In genomic region chr19:11252665-11253355, GRCh38 we compare ENCODE assay signal across 28 cellular contexts. TPM values are rescaled to one million over a fixed set of nuclear protein-coding genes. Genes with fewer than 3 reads are reported as not detected.
DNase-seq lines count a peak whose midpoint lies in the region; ATAC-seq, FAIRE-seq and TF ChIP-seq lines count a peak whose summit lies in the region.
"Had no signal": no experiment of that assay in that cellular context is flagged by ENCODE, and none has a peak within 500 bp of the region (broad histone marks: within the 10 kb centered on the region; RNA-seq: fewer than 3 reads in every experiment).

No MANE protein-coding gene starts in this region.

- intact Hi-C loops in endothelial cell of umbilical vein (cut with micrococcal nuclease): loop anchor here (1.0 kb wide), 2 partner anchors 10 to 11 kb away; no protein-coding TSS in a partner anchor

- H3K36me3 Mint-ChIP-seq in GM23338 (ENCODE audit: low read depth): peaks cover 28% of the 10 kb centered on the region
- H3K36me3 Mint-ChIP-seq: activated naive CD4-positive, alpha-beta T cell treated with anti-CD3 and anti-CD28 coated beads, Interleukin-2, amount 50 U/mL, for 72 hours; T-cell had no signal

- FAIRE-seq in endothelial cell of umbilical vein (lab: Jason Lieb, UNC): peak; percentile 90
- FAIRE-seq: frontal cortex had no signal

- H3K27ac Mint-ChIP-seq in GM23338: no peak overlapping the region
- H3K27ac Mint-ChIP-seq: activated T-cell treated with anti-CD3 and anti-CD28 coated beads, Interleukin-2, amount 50 U/mL, for 72 hours; nephron progenitor cell; T-cell had no signal

- 88% methylated on average over 13 of the region's 19 CpGs for WGBS in mesenchymal stem cell

- H3F3A ChIP-seq in GM23338 (replicated peaks; ENCODE audit: low read depth): 0 out of 2 replicates have a peak, but pooled peaks cover under 1% of the 10 kb centered on the region

- peaks cover 6% of the 10 kb centered on the region for H3K79me1 ChIP-seq in mesenchymal stem cell (replicated peaks; ENCODE audit: low read length, poor library complexity, severe bottlenecking)

- peaks cover 7% of the 10 kb centered on the region for H3K27me3 Mint-ChIP-seq in GM23338 (ENCODE audit: insufficient read depth, low read depth, poor library complexity)
- H3K27me3 Mint-ChIP-seq: T-cell had no signal

- no peaks in the 10 kb centered on the region for H3K4me1 ChIP-seq in GM23338 (ENCODE audit: insufficient read depth)
- peaks cover 32% of the 10 kb centered on the region for H3K4me1 ChIP-seq in endothelial cell of umbilical vein (ENCODE audit: control insufficient read depth, extremely low read depth, insufficient read depth, low read length)
- H3K4me1 ChIP-seq in mesenchymal stem cell (ENCODE audit: control insufficient read depth, insufficient read depth, low read depth, low read length): peaks cover 4% of the 10 kb centered on the region
- H3K4me1 ChIP-seq in skeletal muscle tissue (ENCODE audit: control insufficient read depth in 3 of 3, insufficient read depth in 3 of 3, low read length in 3 of 3): peaks cover 7 to 28% (median 18%) of the 10 kb centered on the region in 3 donors
- H3K4me1 ChIP-seq: ascending aorta had no signal

- H3K27ac ChIP-seq in GM23338 (ENCODE audit: low read depth) (no peak overlapping the region), endothelial cell of umbilical vein (ENCODE audit: insufficient read depth, low read depth, low read length) (peak overlapping the region; percentile 38), mesenchymal stem cell (ENCODE audit: low read length, poor library complexity, severe bottlenecking) (no peak overlapping the region), skeletal muscle tissue (ENCODE audit: low read depth, low read length) (peak overlapping the region; percentile 36)
- H3K27ac ChIP-seq: ascending aorta; BLaER1 treated with 17β-estradiol and CSF1 and Interleukin-3, amounts not matched to agents 10 nM and 100 nM; HL-60; SJCRH30 had no signal

- DNase-seq in GM23338 (ENCODE audit: low spot score) (peak; percentile 17), endothelial cell of umbilical vein (ENCODE audit: low read depth, low spot score) (no peak), mesenchymal stem cell (no peak), T-helper 2 cell (no peak), AG20443 (ENCODE audit: low spot score) (no peak)
- DNase-seq in stimulated activated CD4-positive, alpha-beta T cell treated with anti-CD3 and anti-CD28 coated beads, Interleukin-15, amount 100 ng/mL, for 24 hours: no peak
- no peak for DNase-seq in activated CD4-positive, alpha-beta T cell treated with anti-CD3 and anti-CD28 coated beads, Interleukin-2, amount 50 U/mL, for 4 hours
- DNase-seq: ACHN; activated T-cell treated with anti-CD3 and anti-CD28 coated beads, Interleukin-2, amount 50 U/mL, for 72 hours; EL; GOT3; NCI-H1417; NCI-H2107; nephron progenitor cell; SJCRH30; T-cell had no signal

- no peak overlapping the region for H2BK5ac ChIP-seq in mesenchymal stem cell (ENCODE audit: low read depth, low read length, poor library complexity, severe bottlenecking)

- H3K9me1 ChIP-seq in endothelial cell of umbilical vein (replicated peaks; ENCODE audit: control insufficient read depth, extremely low read depth, insufficient read depth, low read length): no peaks in the 10 kb centered on the region

- H3K4me1 Mint-ChIP-seq in GM23338: no peaks in the 10 kb centered on the region
- H3K4me1 Mint-ChIP-seq: T-cell had no signal

- H3K4ac ChIP-seq in mesenchymal stem cell (ENCODE audit: low read depth in 1 of 2, low read length in 2 of 2): no peak overlapping the region

- no peak overlapping the region for H3K4me3 Mint-ChIP-seq in GM23338
- H3K4me3 Mint-ChIP-seq: activated T-cell treated with anti-CD3 and anti-CD28 coated beads, Interleukin-2, amount 50 U/mL, for 72 hours; nephron progenitor cell; T-cell had no signal

- no peaks in the 10 kb centered on the region for H3K9me3 Mint-ChIP-seq in GM23338
- H3K9me3 Mint-ChIP-seq: activated naive CD4-positive, alpha-beta T cell treated with anti-CD3 and anti-CD28 coated beads, Interleukin-2, amount 50 U/mL, for 72 hours; activated T-cell treated with anti-CD3 and anti-CD28 coated beads, Interleukin-2, amount 50 U/mL, for 72 hours; nephron progenitor cell; T-cell had no signal

- H2BK120ac ChIP-seq in mesenchymal stem cell (ENCODE audit: low read depth, low read length): no peak overlapping the region

- H3K9me3 ChIP-seq in endothelial cell of umbilical vein (replicated peaks; ENCODE audit: control insufficient read depth, insufficient read depth, low read length) (no peaks in the 10 kb centered on the region), mesenchymal stem cell (ENCODE audit: control insufficient read depth, low read length) (no peaks in the 10 kb centered on the region), skeletal muscle tissue (ENCODE audit: control insufficient read depth in 3 of 3, low read length in 3 of 3) (no peaks in the 10 kb centered on the region)
- H3K9me3 ChIP-seq: ascending aorta; BLaER1 treated with 17β-estradiol and CSF1 and Interleukin-3, amounts not matched to agents 10 nM and 100 nM; SJCRH30 had no signal

- peaks cover 3% of the 10 kb centered on the region; the same call in 1 of the 2 replicates for H3K79me2 ChIP-seq in GM23338 (replicated peaks; ENCODE audit: insufficient read depth)
- H3K79me2 ChIP-seq in endothelial cell of umbilical vein (ENCODE audit: control insufficient read depth, insufficient read depth, low read length): peaks cover 28% of the 10 kb centered on the region

- dilution Hi-C loops in endothelial cell of umbilical vein (cut with MboI; ENCODE audit: extremely low pct_ligation_motif_present, low sequenced_read_pairs): no loop called here

- H3K9me2 ChIP-seq in GM23338 (ENCODE audit: insufficient read depth): no peaks in the 10 kb centered on the region

- H3K36me3 ChIP-seq in GM23338 (ENCODE audit: insufficient read depth) (peaks cover 6% of the 10 kb centered on the region; the same call in 1 of the 2 replicates), endothelial cell of umbilical vein (ENCODE audit: control insufficient read depth in 2 of 2, extremely low read depth in 1 of 2, insufficient read depth in 2 of 2, low read length in 2 of 2) (peaks cover 12 to 26% of the 10 kb centered on the region in 2 experiments), mesenchymal stem cell (ENCODE audit: control insufficient read depth in 1 of 2, insufficient read depth in 2 of 2, low read depth in 1 of 2, low read length in 2 of 2) (peaks cover 29 to 38% of the 10 kb centered on the region in 2 experiments), skeletal muscle tissue (ENCODE audit: control insufficient read depth in 3 of 3, insufficient read depth in 3 of 3, low read length in 3 of 3) (peaks cover 3 to 9% (median 5%) of the 10 kb centered on the region in 3 donors)
- H3K36me3 ChIP-seq: BLaER1 treated with 17β-estradiol and CSF1 and Interleukin-3, amounts not matched to agents 10 nM and 100 nM had no signal

- no peak overlapping the region for H3K4me3 ChIP-seq in GM23338
- no peak overlapping the region for H3K4me3 ChIP-seq in endothelial cell of umbilical vein (replicated peaks in 1 of 3; ENCODE audit: insufficient read depth in 1 of 3, low read depth in 1 of 3, low read length in 3 of 3)
- H3K4me3 ChIP-seq in mesenchymal stem cell (ENCODE audit: insufficient read depth in 1 of 2, low read depth in 1 of 2, low read length in 2 of 2): no peak overlapping the region
- no peak overlapping the region for H3K4me3 ChIP-seq in skeletal muscle tissue (ENCODE audit: low read length in 3 of 3)
- H3K4me3 ChIP-seq: ascending aorta; BLaER1 treated with 17β-estradiol and CSF1 and Interleukin-3, amounts not matched to agents 10 nM and 100 nM; SJCRH30 had no signal

- CTCF ChIA-PET in endothelial cell of umbilical vein (lab: Charles Lee): interaction anchor here (0.8 to 1.8 kb wide), 4 partner anchors 9 to 230 kb away, joined by 3 to 7 read pairs (median 4); no protein-coding TSS in a partner anchor

- no peaks in the 10 kb centered on the region for H3K27me3 ChIP-seq in GM23338 (ENCODE audit: insufficient read depth)
- no peaks in the 10 kb centered on the region for H3K27me3 ChIP-seq in endothelial cell of umbilical vein (ENCODE audit: control insufficient read depth in 2 of 2, insufficient read depth in 2 of 2, low read length in 2 of 2)
- no peaks in the 10 kb centered on the region for H3K27me3 ChIP-seq in mesenchymal stem cell (ENCODE audit: control insufficient read depth in 1 of 2, insufficient read depth in 1 of 2, low read length in 2 of 2)
- H3K27me3 ChIP-seq in skeletal muscle tissue (ENCODE audit: control insufficient read depth in 3 of 3, insufficient read depth in 3 of 3, low read length in 3 of 3): peaks cover 0 to 3% (median 0%) of the 10 kb centered on the region in 3 donors
- H3K27me3 ChIP-seq: ascending aorta, SJCRH30 had no signal

- H2BK15ac ChIP-seq in mesenchymal stem cell (ENCODE audit: low read depth, poor library complexity, severe bottlenecking): peak overlapping the region; percentile 19

- TF ChIP-seq CTCF in GM23338 (conservative IDR thresholded peaks at IDR 0.05; ENCODE audit: low read depth in 2 of 2) (no peak), endothelial cell of umbilical vein (IDR thresholded peaks at IDR 0.05; ENCODE audit: extremely low read depth in 1 of 2, insufficient read depth in 1 of 2, low read depth in 1 of 2, low read length in 2 of 2) (no peak)

- no peak overlapping the region for H3K4me2 ChIP-seq in GM23338
- H3K4me2 ChIP-seq in endothelial cell of umbilical vein (ENCODE audit: insufficient read depth, low read length): no peak overlapping the region
- no peak overlapping the region for H3K4me2 ChIP-seq in mesenchymal stem cell (ENCODE audit: low read length, poor library complexity, severe bottlenecking)
- H3K4me2 ChIP-seq: BLaER1 treated with 17β-estradiol and CSF1 and Interleukin-3, amounts not matched to agents 10 nM and 100 nM had no signal

- no peak overlapping the region for H4K8ac ChIP-seq in mesenchymal stem cell (ENCODE audit: low read length)

- no peak overlapping the region for H3K18ac ChIP-seq in mesenchymal stem cell (ENCODE audit: low read depth in 1 of 2, low read length in 2 of 2)

- no peak overlapping the region for H3K23ac ChIP-seq in mesenchymal stem cell (ENCODE audit: low read length in 2 of 2)

- no peak overlapping the region for H4K91ac ChIP-seq in mesenchymal stem cell (ENCODE audit: low read length)

- H2AK5ac ChIP-seq in mesenchymal stem cell (ENCODE audit: low read length, severe bottlenecking): no peak overlapping the region

- no peaks in the 10 kb centered on the region; the same call in none of the 2 replicates for H4K20me1 ChIP-seq in GM23338 (replicated peaks; ENCODE audit: insufficient read depth)
- no peaks in the 10 kb centered on the region for H4K20me1 ChIP-seq in endothelial cell of umbilical vein (replicated peaks; ENCODE audit: control insufficient read depth, extremely low read depth, insufficient read depth, low read length)

- TSS peak; percentile 18 for BruUV-seq in endothelial cell of umbilical vein (replicated peaks; lab: Mats Ljungman, UMichigan)

- no peak overlapping the region for H3K14ac ChIP-seq in mesenchymal stem cell (ENCODE audit: low read length in 2 of 2)

- H2BK12ac ChIP-seq in mesenchymal stem cell (ENCODE audit: low read length in 2 of 2): no peak overlapping the region

- H2AFZ ChIP-seq in GM23338 (no peak overlapping the region), endothelial cell of umbilical vein (ENCODE audit: low read depth, low read length) (no peak overlapping the region), mesenchymal stem cell (ENCODE audit: low read depth, low read length) (no peak overlapping the region)

- H3K9ac ChIP-seq in endothelial cell of umbilical vein (replicated peaks; ENCODE audit: extremely low read depth, insufficient read depth, low read length) (peak overlapping the region; percentile 13), mesenchymal stem cell (ENCODE audit: low read length) (no peak overlapping the region), skeletal muscle tissue (ENCODE audit: low read depth in 1 of 3, low read length in 3 of 3) (peak overlapping the region in 1 of 3 donors; percentile 25)
- H3K9ac ChIP-seq: BLaER1 treated with 17β-estradiol and CSF1 and Interleukin-3, amounts not matched to agents 10 nM and 100 nM had no signal

- no peak for ATAC-seq in GM23338
- ATAC-seq: activated naive CD4-positive, alpha-beta T cell treated with anti-CD3 and anti-CD28 coated beads, Interleukin-2, amount 50 U/mL, for 72 hours; activated T-cell treated with anti-CD3 and anti-CD28 coated beads, Interleukin-2, amount 50 U/mL, for 72 hours; T-cell had no signal

- POLR2A ChIA-PET in endothelial cell of umbilical vein (lab: Charles Lee): no interaction called here

- peak; percentile 32 for TF ChIP-seq POLR2A in endothelial cell of umbilical vein (IDR thresholded peaks at IDR 0.05; ENCODE audit: low read depth, low read length)

RNA-seq across cellular contexts. Expression of gene DOCK6, which starts 9.5 kb away (rescaled TPM):
- 48.3 and 49.0 TPM in 2 replicates for total RNA-seq in GM23338 (2014; rRNA removed; shearing (Covaris generic))
- polyA plus RNA-seq in GM23338 (2016; fragmentation: Nextera tagmentation; extraction: Ambion mirVana) (28.9 and 34.6 TPM in 2 replicates), endothelial cell of umbilical vein (126 and 154 TPM in 2 replicates)
- total RNA-seq in endothelial cell of umbilical vein (334 and 353 TPM in 2 replicates), skeletal muscle tissue (16.2 TPM)
- polyA plus RNA-seq in endothelial cell of umbilical vein (2011; cell fraction: cytosol; rRNA removed): 96.5 and 102 TPM in 2 replicates
- polyA plus RNA-seq in endothelial cell of umbilical vein (2011; cell fraction: nucleus; rRNA removed): 438 and 513 TPM in 2 replicates
- polyA plus RNA-seq in endothelial cell of umbilical vein (2012): 107 and 122 TPM in 2 replicates
- polyA minus RNA-seq in endothelial cell of umbilical vein: 111 and 141 TPM in 2 replicates
- 6.6 TPM for polyA minus RNA-seq in endothelial cell of umbilical vein (2011; cell fraction: cytosol; rRNA and poly(A)+ RNA removed)
- polyA minus RNA-seq in endothelial cell of umbilical vein (2011; cell fraction: nucleus; rRNA and poly(A)+ RNA removed): 142 and 193 TPM in 2 replicates
- 16.4 TPM for polyA plus RNA-seq in mesenchymal stem cell (2013, experiment 1 of 2)
- polyA plus RNA-seq in mesenchymal stem cell (2013, experiment 2 of 2): 16.0 TPM

RNA-seq across cellular contexts. Expression of gene ANGPTL8, which starts 13.4 kb away (rescaled TPM):
- total RNA-seq in GM23338 (2014; rRNA removed; shearing (Covaris generic)): not detected in 2 replicates
- polyA plus RNA-seq in GM23338 (2016; fragmentation: Nextera tagmentation; extraction: Ambion mirVana): 0.42 TPM in 1 of 2 replicates, not detected in the other
- not detected in 2 replicates for total RNA-seq in endothelial cell of umbilical vein
- polyA plus RNA-seq in endothelial cell of umbilical vein: not detected in 2 replicates
- not detected in 2 replicates for polyA plus RNA-seq in endothelial cell of umbilical vein (2011; cell fraction: cytosol; rRNA removed)
- not detected in 2 replicates for polyA plus RNA-seq in endothelial cell of umbilical vein (2011; cell fraction: nucleus; rRNA removed)
- not detected in 2 replicates for polyA plus RNA-seq in endothelial cell of umbilical vein (2012)
- not detected in 2 replicates for polyA minus RNA-seq in endothelial cell of umbilical vein
- polyA minus RNA-seq in endothelial cell of umbilical vein (2011; cell fraction: cytosol; rRNA and poly(A)+ RNA removed): not detected
- polyA minus RNA-seq in endothelial cell of umbilical vein (2011; cell fraction: nucleus; rRNA and poly(A)+ RNA removed): not detected in 2 replicates
- polyA plus RNA-seq in mesenchymal stem cell (2013, experiment 1 of 2): 0.18 TPM
- not detected for polyA plus RNA-seq in mesenchymal stem cell (2013, experiment 2 of 2)
- total RNA-seq in skeletal muscle tissue: 3.1 TPM
- total RNA-seq: activated naive CD4-positive, alpha-beta T cell treated with anti-CD3 and anti-CD28 coated beads, Interleukin-2, amount 50 U/mL, for 72 hours; activated T-cell treated with anti-CD3 and anti-CD28 coated beads, Interleukin-2, amount 50 U/mL, for 72 hours; ascending aorta; frontal cortex; kidney epithelial cell; MCF 10A; mononuclear cell; NCI-H460; SJCRH30; T-cell; urinary bladder had no signal

RNA-seq across cellular contexts. Expression of gene TSPAN16, which starts 43.1 kb away (rescaled TPM):
- not detected in 2 replicates for total RNA-seq in GM23338 (2014; rRNA removed; shearing (Covaris generic))
- polyA plus RNA-seq in GM23338 (2016; fragmentation: Nextera tagmentation; extraction: Ambion mirVana) (not detected in 2 replicates), endothelial cell of umbilical vein (not detected in 2 replicates)
- total RNA-seq in endothelial cell of umbilical vein (not detected in 2 replicates), skeletal muscle tissue (not detected)
- not detected in 2 replicates for polyA plus RNA-seq in endothelial cell of umbilical vein (2011; cell fraction: cytosol; rRNA removed)
- not detected in 2 replicates for polyA plus RNA-seq in endothelial cell of umbilical vein (2011; cell fraction: nucleus; rRNA removed)
- polyA plus RNA-seq in endothelial cell of umbilical vein (2012): not detected in 2 replicates
- not detected in 2 replicates for polyA minus RNA-seq in endothelial cell of umbilical vein
- polyA minus RNA-seq in endothelial cell of umbilical vein (2011; cell fraction: cytosol; rRNA and poly(A)+ RNA removed): not detected
- polyA minus RNA-seq in endothelial cell of umbilical vein (2011; cell fraction: nucleus; rRNA and poly(A)+ RNA removed): not detected in 2 replicates
- not detected for polyA plus RNA-seq in mesenchymal stem cell (2013, experiment 1 of 2)
- polyA plus RNA-seq in mesenchymal stem cell (2013, experiment 2 of 2): not detected
- total RNA-seq: activated naive CD4-positive, alpha-beta T cell treated with anti-CD3 and anti-CD28 coated beads, Interleukin-2, amount 50 U/mL, for 72 hours; activated T-cell treated with anti-CD3 and anti-CD28 coated beads, Interleukin-2, amount 50 U/mL, for 72 hours; ascending aorta; frontal cortex; kidney epithelial cell; MCF 10A; mononuclear cell; NCI-H460; SJCRH30; T-cell; urinary bladder had no signal
- polyA plus RNA-seq: esophagus, urinary bladder had no signal

RNA-seq across cellular contexts. Expression of gene KANK2, which starts 55.5 kb away (rescaled TPM):
- total RNA-seq in GM23338 (2014; rRNA removed; shearing (Covaris generic)): 47.5 and 65.4 TPM in 2 replicates
- polyA plus RNA-seq in GM23338 (2016; fragmentation: Nextera tagmentation; extraction: Ambion mirVana): 14.7 and 15.9 TPM in 2 replicates
- total RNA-seq in endothelial cell of umbilical vein: 77.9 and 78.0 TPM in 2 replicates
- polyA plus RNA-seq in endothelial cell of umbilical vein: 41.7 and 48.1 TPM in 2 replicates
- polyA plus RNA-seq in endothelial cell of umbilical vein (2011; cell fraction: cytosol; rRNA removed): 37.0 and 37.1 TPM in 2 replicates
- 101 and 115 TPM in 2 replicates for polyA plus RNA-seq in endothelial cell of umbilical vein (2011; cell fraction: nucleus; rRNA removed)
- 49.4 and 55.2 TPM in 2 replicates for polyA plus RNA-seq in endothelial cell of umbilical vein (2012)
- polyA minus RNA-seq in endothelial cell of umbilical vein: 75.6 and 93.5 TPM in 2 replicates
- polyA minus RNA-seq in endothelial cell of umbilical vein (2011; cell fraction: cytosol; rRNA and poly(A)+ RNA removed): 60.2 TPM
- polyA minus RNA-seq in endothelial cell of umbilical vein (2011; cell fraction: nucleus; rRNA and poly(A)+ RNA removed): 52.0 and 75.1 TPM in 2 replicates
- polyA plus RNA-seq in mesenchymal stem cell (2013, experiment 1 of 2): 197 TPM
- polyA plus RNA-seq in mesenchymal stem cell (2013, experiment 2 of 2): 192 TPM
- 53.2 TPM for total RNA-seq in skeletal muscle tissue

Comparison
In these comparisons a context has a peak if more than half of its experiments do, and no peak if none do; other contexts are left out.
1. H3K27ac ChIP-seq: peak in endothelial cell of umbilical vein (single experiment) and skeletal muscle tissue (single experiment); none in GM23338 (single experiment) and mesenchymal stem cell (single experiment).